11 cellular contexts compared by ENCODE assay signal in the genomic region with DNA sequence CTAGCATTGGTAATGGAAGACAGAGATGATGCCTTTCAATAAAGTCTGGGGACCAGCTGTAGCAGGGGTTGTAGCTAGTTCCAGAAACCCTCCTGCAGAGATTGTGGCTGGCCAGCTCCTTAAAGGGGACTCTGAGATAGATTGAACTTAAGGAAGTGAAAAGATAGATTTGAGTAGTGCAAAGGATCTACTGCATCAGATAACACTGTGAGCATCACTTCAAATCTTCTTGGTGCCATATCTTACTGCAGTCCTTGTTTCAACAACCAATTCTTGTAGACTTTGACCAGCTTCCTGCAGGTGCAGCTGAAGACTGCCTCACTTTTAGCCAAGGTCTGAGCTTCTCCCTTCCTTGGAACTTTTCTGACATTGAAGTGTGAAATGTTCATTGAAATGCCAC.
"Had no signal": no experiment of that assay in that cellular context is flagged by ENCODE, and none has a peak within 500 bp of the region (broad histone marks: within the 10 kb centered on the region; RNA-seq: fewer than 3 reads in every experiment).

No MANE protein-coding gene starts in this region.

- ATAC-seq: left cardiac atrium, lower lobe of right lung had no signal

- DNase-seq: activated CD4-positive, alpha-beta T cell treated with anti-CD3 and anti-CD28 coated beads, Interleukin-2, amount 50 U/mL, for 4 hours; activated CD4-positive, CD25-positive, alpha-beta regulatory T cell treated with anti-CD3 and anti-CD28 coated beads, Interleukin-2, amount 50 U/mL, for 72 hours; activated naive CD8-positive, alpha-beta T cell treated with anti-CD3 and anti-CD28 coated beads, Interleukin-2, amount 10 ng/mL, durations not matched to agents 7 days and 5 days; aorta; endodermal cell; left cardiac atrium; lower lobe of right lung; midbrain; naive B cell; stimulated activated CD4-positive, alpha-beta T cell treated with anti-CD3 and anti-CD28 coated beads, Interleukin-4, amount 100 ng/mL, for 4 hours; stomach had no signal
